ENCODE assay signal across 8 cellular contexts in genomic region chr7:122143751-122144711, GRCh38. TPM values are rescaled to one million over a fixed set of nuclear protein-coding genes. Genes with fewer than 3 reads are reported as not detected.
DNase-seq lines count a peak whose midpoint lies in the region; ATAC-seq and FAIRE-seq lines count a peak whose summit lies in the region.

AASS (minus strand) TSS chr7:122144249; CDS start chr7:122133726, 10,523 bp downstream.

- ATAC-seq in GM18499 (IDR thresholded peaks at IDR 0.05; ENCODE audit: insufficient read depth, unreplicated experiment) (peak; percentile 100), HG02938 (IDR thresholded peaks at IDR 0.05; ENCODE audit: unreplicated experiment) (peak; percentile 100)

- WGBS in small intestine, 3 donors = 1% methylated on average over 65 to 69 of the region's 69 CpGs

- peaks cover 0 to 6% of the 10 kb centered on the region in 2 donors for H3K4me1 ChIP-seq in small intestine (ENCODE audit: control insufficient read depth in 2 of 2, insufficient read depth in 1 of 2, low read depth in 1 of 2, low read length in 1 of 2)

- H3K36me3 ChIP-seq in small intestine (ENCODE audit: control insufficient read depth in 2 of 2, insufficient read depth in 2 of 2, low read length in 2 of 2) = no peaks in the 10 kb centered on the region

- no peak for FAIRE-seq in small intestine (lab: Jason Lieb, UNC)

- H3K27ac ChIP-seq in small intestine (ENCODE audit: low read depth in 1 of 2, low read length in 1 of 2) = peak within 1 kb of the TSS; percentile 71 to 94

- no peaks in the 10 kb centered on the region for H3K9me3 ChIP-seq in small intestine (ENCODE audit: control insufficient read depth, low read depth)

- peak; percentile 91 to 95 for DNase-seq in NCI-H2081 (lab: John Stamatoyannopoulos, UW)
- DNase-seq in activated CD4-positive, alpha-beta T cell treated with anti-CD3 and anti-CD28 coated beads for 1 hour = peak; percentile 67
- DNase-seq in cerebellar cortex (ENCODE audit: low spot score) = peak; percentile 83
- peak; percentile 97 for DNase-seq in inferior parietal cortex (ENCODE audit: extremely low spot score)
- peak; percentile 99 for DNase-seq in small intestine
- no peak for DNase-seq in NK-92 (lab: John Stamatoyannopoulos, UW; ENCODE audit: unreplicated experiment)

- H3K27me3 ChIP-seq in small intestine (ENCODE audit: control insufficient read depth in 2 of 2, insufficient read depth in 2 of 2, low read length in 2 of 2) = peaks cover 0 to 2% of the 10 kb centered on the region in 2 donors

- peak within 1 kb of the TSS; percentile 75 to 78 for H3K4me3 ChIP-seq in small intestine (ENCODE audit: low read depth in 1 of 2, low read length in 2 of 2)

RNA-seq across cellular contexts. Expression of gene AASS, which starts in this region (rescaled TPM):
- polyA plus RNA-seq in small intestine = 1 to 10 TPM; 4.5 to 7.0 (median 5.7) TPM
